1 cellular context compared by ENCODE assay signal in genomic region chr2:86562891-86563649, GRCh38.
TF ChIP-seq lines count a peak whose summit lies in the region.

Gene CHMP3, minus strand, starts transcription at chr2:86563443. Its CDS starts 95 bp downstream, at chr2:86563348.

TF ChIP-seq in HEK293, 187 proteins besides CTCF, POLR2A, EP300 and RAD21 (continued from another document and continues in another):
- TF ChIP-seq, protein P1, sequence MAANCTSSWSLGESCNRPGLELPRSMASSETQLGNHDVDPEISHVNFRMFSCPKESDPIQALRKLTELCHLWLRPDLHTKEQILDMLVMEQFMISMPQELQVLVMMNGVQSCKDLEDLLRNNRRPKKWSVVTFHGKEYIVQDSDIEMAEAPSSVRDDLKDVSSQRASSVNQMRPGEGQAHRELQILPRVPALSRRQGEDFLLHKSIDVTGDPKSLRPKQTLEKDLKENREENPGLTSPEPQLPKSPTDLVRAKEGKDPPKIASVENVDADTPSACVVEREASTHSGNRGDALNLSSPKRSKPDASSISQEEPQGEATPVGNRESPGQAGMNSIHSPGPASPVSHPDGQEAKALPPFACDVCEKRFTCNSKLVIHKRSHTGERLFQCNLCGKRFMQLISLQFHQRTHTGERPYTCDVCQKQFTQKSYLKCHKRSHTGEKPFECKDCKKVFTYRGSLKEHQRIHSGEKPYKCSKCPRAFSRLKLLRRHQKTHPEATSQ (tag by site-specific recombination; IDR thresholded peaks at IDR 0.05) = no peak
- no peak for TF ChIP-seq GLI4 (tag by site-specific recombination; IDR thresholded peaks at IDR 0.05)
- TF ChIP-seq OSR2 (tag by site-specific recombination; IDR thresholded peaks at IDR 0.05) = no peak
- no peak for TF ChIP-seq MZF1 (tag by site-specific recombination; IDR thresholded peaks at IDR 0.05; ENCODE audit: borderline replicate concordance)
- no peak for TF ChIP-seq ZNF654 (tag by site-specific recombination; IDR thresholded peaks at IDR 0.05; ENCODE audit: low read depth)
- TF ChIP-seq ZSCAN30 (tag by site-specific recombination; IDR thresholded peaks at IDR 0.05) = 0 out of 2 replicates have a peak, but pooled peaks have one; percentile 42
- no peak for TF ChIP-seq ZNF169 (tag by site-specific recombination; IDR thresholded peaks at IDR 0.05)
- TF ChIP-seq ZFP37 (tag by site-specific recombination; IDR thresholded peaks at IDR 0.05) = no peak
- TF ChIP-seq ZNF350 (tag by site-specific recombination; IDR thresholded peaks at IDR 0.05) = no peak
- no peak for TF ChIP-seq ZNF645 (tag by site-specific recombination; IDR thresholded peaks at IDR 0.05)
- TF ChIP-seq ZNF292 (tag by site-specific recombination; IDR thresholded peaks at IDR 0.05; ENCODE audit: borderline replicate concordance, low read depth) = no peak
- TF ChIP-seq ZNF155 (tag by site-specific recombination; IDR thresholded peaks at IDR 0.05) = no peak
- peak; percentile 52; the same call in 1 of the 2 replicates for TF ChIP-seq ZNF692 (tag by site-specific recombination; IDR thresholded peaks at IDR 0.05)
- TF ChIP-seq ZNF561 (tag by site-specific recombination; IDR thresholded peaks at IDR 0.05; ENCODE audit: borderline replicate concordance) = no peak; the same call in 1 of the 2 replicates
- no peak for TF ChIP-seq ZNF704 (tag by site-specific recombination; IDR thresholded peaks at IDR 0.05)
- TF ChIP-seq ZNF404 (tag by site-specific recombination; IDR thresholded peaks at IDR 0.05) = no peak
- TF ChIP-seq ZNF792 (tag by site-specific recombination; IDR thresholded peaks at IDR 0.05) = no peak
- TF ChIP-seq WT1 (tag by site-specific recombination; IDR thresholded peaks at IDR 0.05) = no peak
- TF ChIP-seq ZNF366 (tag by site-specific recombination; conservative IDR thresholded peaks at IDR 0.05) = no peak
- TF ChIP-seq ZNF521 (tag by site-specific recombination; IDR thresholded peaks at IDR 0.05) = no peak
- no peak for TF ChIP-seq ZNF214 (tag by site-specific recombination; IDR thresholded peaks at IDR 0.05; ENCODE audit: borderline replicate concordance)
- TF ChIP-seq RBAK (tag by site-specific recombination; IDR thresholded peaks at IDR 0.05) = no peak
- no peak for TF ChIP-seq ZNF837 (tag by site-specific recombination; IDR thresholded peaks at IDR 0.05)
- no peak for TF ChIP-seq ZNF202 (tag by site-specific recombination; IDR thresholded peaks at IDR 0.05; ENCODE audit: borderline replicate concordance)
- TF ChIP-seq HOXD13 (CRISPR knock-in tag; IDR thresholded peaks at IDR 0.05; ENCODE audit: borderline replicate concordance) = 0 out of 2 replicates have a peak, but pooled peaks have one; percentile 43
- TF ChIP-seq BCL11A (tag by site-specific recombination; IDR thresholded peaks at IDR 0.05; ENCODE audit: low read depth) = no peak
- TF ChIP-seq ZNF10 (tag by site-specific recombination; IDR thresholded peaks at IDR 0.05) = no peak
- TF ChIP-seq, protein P2, sequence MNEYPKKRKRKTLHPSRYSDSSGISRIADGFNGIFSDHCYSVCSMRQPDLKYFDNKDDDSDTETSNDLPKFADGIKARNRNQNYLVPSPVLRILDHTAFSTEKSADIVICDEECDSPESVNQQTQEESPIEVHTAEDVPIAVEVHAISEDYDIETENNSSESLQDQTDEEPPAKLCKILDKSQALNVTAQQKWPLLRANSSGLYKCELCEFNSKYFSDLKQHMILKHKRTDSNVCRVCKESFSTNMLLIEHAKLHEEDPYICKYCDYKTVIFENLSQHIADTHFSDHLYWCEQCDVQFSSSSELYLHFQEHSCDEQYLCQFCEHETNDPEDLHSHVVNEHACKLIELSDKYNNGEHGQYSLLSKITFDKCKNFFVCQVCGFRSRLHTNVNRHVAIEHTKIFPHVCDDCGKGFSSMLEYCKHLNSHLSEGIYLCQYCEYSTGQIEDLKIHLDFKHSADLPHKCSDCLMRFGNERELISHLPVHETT (tag by site-specific recombination; IDR thresholded peaks at IDR 0.05) = no peak
- TF ChIP-seq ZNF112 (tag by site-specific recombination; IDR thresholded peaks at IDR 0.05) = no peak
- TF ChIP-seq KLF8 (tag by site-specific recombination; IDR thresholded peaks at IDR 0.05) = peak; percentile 94; the same call in 1 of the 2 replicates
- TF ChIP-seq ZNF341 (tag by site-specific recombination; IDR thresholded peaks at IDR 0.05; ENCODE audit: low read depth) = peak; percentile 37; the same call in 1 of the 2 replicates
- no peak for TF ChIP-seq ZNF514 (tag by site-specific recombination; IDR thresholded peaks at IDR 0.05)
- TF ChIP-seq ZNF600 (tag by site-specific recombination; IDR thresholded peaks at IDR 0.05) = no peak
- no peak for TF ChIP-seq ZNF174 (tag by site-specific recombination; IDR thresholded peaks at IDR 0.05)
- no peak for TF ChIP-seq MYNN (tag by site-specific recombination; IDR thresholded peaks at IDR 0.05; ENCODE audit: borderline replicate concordance)
- 0 out of 2 replicates have a peak, but pooled peaks have one; percentile 50 for TF ChIP-seq ZNF24 (tag by site-specific recombination; IDR thresholded peaks at IDR 0.05)
- peak; percentile 62; the same call in 1 of the 2 replicates for TF ChIP-seq SP7 (tag by site-specific recombination; IDR thresholded peaks at IDR 0.05)
- no peak for TF ChIP-seq ZNF426 (tag by site-specific recombination; IDR thresholded peaks at IDR 0.05)
- no peak for TF ChIP-seq ZNF157 (tag by site-specific recombination; IDR thresholded peaks at IDR 0.05)
- no peak for TF ChIP-seq ZNF114 (tag by site-specific recombination; IDR thresholded peaks at IDR 0.05)
- TF ChIP-seq, protein P3, sequence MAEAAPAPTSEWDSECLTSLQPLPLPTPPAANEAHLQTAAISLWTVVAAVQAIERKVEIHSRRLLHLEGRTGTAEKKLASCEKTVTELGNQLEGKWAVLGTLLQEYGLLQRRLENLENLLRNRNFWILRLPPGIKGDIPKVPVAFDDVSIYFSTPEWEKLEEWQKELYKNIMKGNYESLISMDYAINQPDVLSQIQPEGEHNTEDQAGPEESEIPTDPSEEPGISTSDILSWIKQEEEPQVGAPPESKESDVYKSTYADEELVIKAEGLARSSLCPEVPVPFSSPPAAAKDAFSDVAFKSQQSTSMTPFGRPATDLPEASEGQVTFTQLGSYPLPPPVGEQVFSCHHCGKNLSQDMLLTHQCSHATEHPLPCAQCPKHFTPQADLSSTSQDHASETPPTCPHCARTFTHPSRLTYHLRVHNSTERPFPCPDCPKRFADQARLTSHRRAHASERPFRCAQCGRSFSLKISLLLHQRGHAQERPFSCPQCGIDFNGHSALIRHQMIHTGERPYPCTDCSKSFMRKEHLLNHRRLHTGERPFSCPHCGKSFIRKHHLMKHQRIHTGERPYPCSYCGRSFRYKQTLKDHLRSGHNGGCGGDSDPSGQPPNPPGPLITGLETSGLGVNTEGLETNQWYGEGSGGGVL (tag by site-specific recombination; IDR thresholded peaks at IDR 0.05) = no peak
- no peak for TF ChIP-seq ZNF658 (tag by site-specific recombination; IDR thresholded peaks at IDR 0.05)
- no peak for TF ChIP-seq ZBTB6 (tag by site-specific recombination; IDR thresholded peaks at IDR 0.05)
- no peak for TF ChIP-seq ZNF555 (tag by site-specific recombination; conservative IDR thresholded peaks at IDR 0.05)
- peak; percentile 79 for TF ChIP-seq SP2 (tag by site-specific recombination; IDR thresholded peaks at IDR 0.05)
- no peak for TF ChIP-seq ZNF133 (tag by site-specific recombination; IDR thresholded peaks at IDR 0.05)
- TF ChIP-seq FEZF1 (tag by site-specific recombination; IDR thresholded peaks at IDR 0.05) = no peak
- TF ChIP-seq ZNF670 (tag by site-specific recombination; IDR thresholded peaks at IDR 0.05; ENCODE audit: low read depth) = no peak
- TF ChIP-seq ZNF2 (tag by site-specific recombination; IDR thresholded peaks at IDR 0.05) = 0 out of 2 replicates have a peak, but pooled peaks have one; percentile 28
- TF ChIP-seq ZNF146 (tag by site-specific recombination; IDR thresholded peaks at IDR 0.05) = no peak
- no peak for TF ChIP-seq ZNF626 (tag by site-specific recombination; IDR thresholded peaks at IDR 0.05)
- TF ChIP-seq IKZF3 (tag by site-specific recombination; IDR thresholded peaks at IDR 0.05) = no peak
- no peak for TF ChIP-seq ZNF776 (tag by site-specific recombination; IDR thresholded peaks at IDR 0.05; ENCODE audit: borderline replicate concordance)
- peak; percentile 37; the same call in 1 of the 2 replicates for TF ChIP-seq ZNF513 (tag by site-specific recombination; IDR thresholded peaks at IDR 0.05)
- peak; percentile 42; the same call in 1 of the 2 replicates for TF ChIP-seq KLF1 (tag by site-specific recombination; IDR thresholded peaks at IDR 0.05)
- no peak for TF ChIP-seq ZSCAN23 (tag by site-specific recombination; IDR thresholded peaks at IDR 0.05)
- TF ChIP-seq SCRT2 (tag by site-specific recombination; IDR thresholded peaks at IDR 0.05) = peak; percentile 30; the same call in 1 of the 2 replicates
- TF ChIP-seq TRIM28 (IDR thresholded peaks at IDR 0.05; ENCODE audit: borderline replicate concordance, low read length) = no peak
- TF ChIP-seq ZNF221 (tag by site-specific recombination; IDR thresholded peaks at IDR 0.05; ENCODE audit: borderline replicate concordance) = no peak
- TF ChIP-seq ZNF707 (tag by site-specific recombination; IDR thresholded peaks at IDR 0.05) = no peak
- no peak; the same call in 1 of the 2 replicates for TF ChIP-seq ZNF18 (tag by site-specific recombination; IDR thresholded peaks at IDR 0.05)
- TF ChIP-seq ZNF394 (tag by site-specific recombination; IDR thresholded peaks at IDR 0.05; ENCODE audit: borderline replicate concordance) = no peak; the same call in 1 of the 2 replicates
- TF ChIP-seq ZNF132 (tag by site-specific recombination; IDR thresholded peaks at IDR 0.05; ENCODE audit: borderline replicate concordance) = no peak
- no peak for TF ChIP-seq ZNF548 (tag by site-specific recombination; IDR thresholded peaks at IDR 0.05)
- no peak for TF ChIP-seq ZNF596 (tag by site-specific recombination; IDR thresholded peaks at IDR 0.05)
- TF ChIP-seq ZBTB21 (tag by site-specific recombination; IDR thresholded peaks at IDR 0.05) = peak; percentile 53; the same call in 1 of the 2 replicates
- no peak for TF ChIP-seq ZNF585B (tag by site-specific recombination; IDR thresholded peaks at IDR 0.05)
- no peak for TF ChIP-seq ZNF121 (tag by site-specific recombination; IDR thresholded peaks at IDR 0.05)
- TF ChIP-seq ZNF423 (tag by site-specific recombination; IDR thresholded peaks at IDR 0.05) = peak; percentile 63; the same call in 1 of the 2 replicates
